9 cellular contexts compared by ENCODE assay signal in genomic region chr7:44046321-44047061, GRCh38. TPM values are rescaled to one million over a fixed set of nuclear protein-coding genes. Genes with fewer than 3 reads are reported as not detected.
DNase-seq lines count a peak whose midpoint lies in the region; ATAC-seq and TF ChIP-seq lines count a peak whose summit lies in the region.
"Had no signal": no experiment of that assay in that cellular context is flagged by ENCODE, and none has a peak within 500 bp of the region (broad histone marks: within the 10 kb centered on the region; RNA-seq: fewer than 3 reads in every experiment).

No MANE protein-coding gene starts in this region.

- TF ChIP-seq CTCF in Peyer's patch (IDR thresholded peaks at IDR 0.05) (no peak), glutamatergic neuron (IDR thresholded peaks at IDR 0.05; ENCODE audit: partially characterized antibody, unreplicated experiment) (no peak), A673 (conservative IDR thresholded peaks at IDR 0.05; ENCODE audit: low read depth, low read length) (no peak), gastroesophageal sphincter (IDR thresholded peaks at IDR 0.05) (no peak)

- peak overlapping the region; percentile 80 for H3K4me3 Mint-ChIP-seq in glutamatergic neuron (ENCODE audit: unreplicated experiment)

- intact Hi-C loops in A673 (cut with micrococcal nuclease; ENCODE audit: unreplicated experiment), result no loop called here

- H3K4me1 Mint-ChIP-seq in glutamatergic neuron (ENCODE audit: low read depth, unreplicated experiment), result peaks cover 26% of the 10 kb centered on the region

- peaks cover 7% of the 10 kb centered on the region for H3K36me3 Mint-ChIP-seq in glutamatergic neuron (ENCODE audit: unreplicated experiment)

- H3K36me3 ChIP-seq in Peyer's patch, result peaks cover 0 to 24% (median 0%) of the 10 kb centered on the region in 3 donors
- H3K36me3 ChIP-seq in A673 (ENCODE audit: insufficient read depth, low read length, poor library complexity, severe bottlenecking), result peaks cover 21% of the 10 kb centered on the region
- peaks cover 0 to 40% of the 10 kb centered on the region in 2 donors for H3K36me3 ChIP-seq in gastroesophageal sphincter

- H3K27me3 ChIP-seq in Peyer's patch (no peaks in the 10 kb centered on the region), A673 (replicated peaks; ENCODE audit: insufficient read depth, low read depth, low read length, poor library complexity) (no peaks in the 10 kb centered on the region), gastroesophageal sphincter (no peaks in the 10 kb centered on the region)

- TF ChIP-seq POLR2A in Peyer's patch (IDR thresholded peaks at IDR 0.05), result no peak
- no peak for TF ChIP-seq POLR2A in gastroesophageal sphincter (IDR thresholded peaks at IDR 0.05)

- WGBS in gastroesophageal sphincter (ENCODE audit: low coverage in 1 of 2), 2 donors, result 70 to 81% methylated on average over 7 to 8 of the region's 8 CpGs

- H3K27me3 Mint-ChIP-seq in glutamatergic neuron (ENCODE audit: unreplicated experiment), result peaks cover 10% of the 10 kb centered on the region

- H3K9me3 ChIP-seq in Peyer's patch, result no peaks in the 10 kb centered on the region
- H3K9me3 ChIP-seq in A673 (ENCODE audit: low read depth, low read length, poor library complexity, severe bottlenecking), result no peaks in the 10 kb centered on the region
- no peaks in the 10 kb centered on the region for H3K9me3 ChIP-seq in gastroesophageal sphincter

- BruUV-seq in A673 (replicated peaks; lab: Mats Ljungman, UMichigan), result no TSS peak

- peak overlapping the region in 1 of 4 donors; percentile 97 for H3K4me3 ChIP-seq in Peyer's patch
- H3K4me3 ChIP-seq in A673 (ENCODE audit: low read depth, low read length, poor library complexity, severe bottlenecking), result no peak overlapping the region
- H3K4me3 ChIP-seq in gastroesophageal sphincter, result no peak overlapping the region

- H3K9me3 Mint-ChIP-seq in glutamatergic neuron (ENCODE audit: unreplicated experiment), result peaks cover 9% of the 10 kb centered on the region

- no peak for TF ChIP-seq EP300 in gastroesophageal sphincter (IDR thresholded peaks at IDR 0.05)

- ATAC-seq in GM18858 (IDR thresholded peaks at IDR 0.05; ENCODE audit: unreplicated experiment), result peak; percentile 50
- peak; percentile 65 for ATAC-seq in HG02678 (IDR thresholded peaks at IDR 0.05; ENCODE audit: unreplicated experiment)
- ATAC-seq in gastroesophageal sphincter, result no peak
- ATAC-seq: Panc1 had no signal

- peak overlapping the region; percentile 22 for H3K27ac Mint-ChIP-seq in glutamatergic neuron (ENCODE audit: unreplicated experiment)

- POLR2A ChIA-PET in A673 (lab: Charles Lee; ENCODE audit: low non-redundant PET), result no interaction called here

- H3K27ac ChIP-seq in Peyer's patch, result peak overlapping the region in 3 of 4 donors; percentile 8 to 99 (median 97)
- H3K27ac ChIP-seq in A673 (ENCODE audit: low read depth, low read length, poor library complexity, severe bottlenecking), result no peak overlapping the region
- no peak overlapping the region for H3K27ac ChIP-seq in gastroesophageal sphincter

- DNase-seq in Peyer's patch (peak in 2 of 3 donors; percentile 78 to 82), glutamatergic neuron (no peak), NCI-H2081 treated with DMSO at 0.1 percent for 48 hours (lab: John Stamatoyannopoulos, UW) (no peak), NK-92 (lab: John Stamatoyannopoulos, UW; ENCODE audit: unreplicated experiment) (no peak), A673 (ENCODE audit: low spot score) (no peak)

- CTCF ChIA-PET in A673 (lab: Charles Lee), result no interaction called here

- H3K4me1 ChIP-seq in Peyer's patch, result peaks cover 0 to 26% (median 11%) of the 10 kb centered on the region in 4 donors
- H3K4me1 ChIP-seq in A673 (ENCODE audit: insufficient read depth, low read length, poor library complexity, severe bottlenecking), result peaks cover 8% of the 10 kb centered on the region
- H3K4me1 ChIP-seq in gastroesophageal sphincter, result peaks cover 0 to 59% (median 9%) of the 10 kb centered on the region in 3 donors

RNA-seq across cellular contexts. Expression of gene DBNL, which starts 2.0 kb away (rescaled TPM):
- total RNA-seq in Peyer's patch (100 to 1,000 TPM; 100 to 303 (median 111) TPM), glutamatergic neuron (ENCODE audit: unreplicated experiment) (154 TPM), A673 (2021) (64.5 and 74.4 TPM in 2 replicates), gastroesophageal sphincter (100 to 1,000 TPM in 3 of 4 donors, 10 to 100 TPM in 1; 92.2 to 132 (median 124) TPM)

RNA-seq across cellular contexts. Expression of gene PGAM2, which starts 18.9 kb away (rescaled TPM):
- total RNA-seq in Peyer's patch (1 to 10 TPM in 2 of 4 donors, not detected in 2; 1.2 to 4.1 TPM), glutamatergic neuron (ENCODE audit: unreplicated experiment) (13.3 TPM), A673 (2021) (not detected in 2 replicates), gastroesophageal sphincter (1 to 10 TPM in 2 of 4 donors, not detected in 2; 3.2 to 3.9 TPM)

RNA-seq across cellular contexts. Expression of gene POLM, which starts 35.8 kb away (rescaled TPM):
- 100 to 1,000 TPM in 2 of 4 donors, 10 to 100 TPM in 2; 49.5 to 150 (median 90.8) TPM for total RNA-seq in Peyer's patch
- total RNA-seq in glutamatergic neuron (ENCODE audit: unreplicated experiment), result 28.8 TPM
- total RNA-seq in A673 (2021), result 9.6 and 12.8 TPM in 2 replicates
- total RNA-seq in gastroesophageal sphincter, result 10 to 100 TPM; 28.1 to 55.1 (median 32.4) TPM

RNA-seq across cellular contexts. Expression of gene SPDYE1, which starts 48.8 kb away (rescaled TPM):
- total RNA-seq in Peyer's patch (not detected), glutamatergic neuron (ENCODE audit: unreplicated experiment) (not detected), A673 (2021) (not detected in 2 replicates), gastroesophageal sphincter (not detected)

RNA-seq across cellular contexts. Expression of gene AEBP1, which starts 57.7 kb away (rescaled TPM):
- total RNA-seq in Peyer's patch (100 to 1,000 TPM in 1 of 4 donors, 10 to 100 TPM in 3; 20.1 to 127 (median 58.0) TPM), glutamatergic neuron (ENCODE audit: unreplicated experiment) (35.4 TPM), A673 (2021) (30.1 and 31.8 TPM in 2 replicates), gastroesophageal sphincter (100 to 1,000 TPM; 101 to 248 (median 171) TPM)

Comparison
In these comparisons a context has a peak if more than half of its experiments do, and no peak if none do; other contexts are left out.
1. DNase-seq: peak in Peyer's patch (2 of 3); none in glutamatergic neuron (single experiment), NCI-H2081 treated with DMSO at 0.1 percent for 48 hours (single experiment), NK-92 (single experiment) and A673 (single experiment).
2. H3K27ac ChIP-seq: peak in Peyer's patch (3 of 4); none in A673 (single experiment) and gastroesophageal sphincter (0 of 4).